Comparison of ENCODE assay signal across 1 cellular context in the genomic region with DNA sequence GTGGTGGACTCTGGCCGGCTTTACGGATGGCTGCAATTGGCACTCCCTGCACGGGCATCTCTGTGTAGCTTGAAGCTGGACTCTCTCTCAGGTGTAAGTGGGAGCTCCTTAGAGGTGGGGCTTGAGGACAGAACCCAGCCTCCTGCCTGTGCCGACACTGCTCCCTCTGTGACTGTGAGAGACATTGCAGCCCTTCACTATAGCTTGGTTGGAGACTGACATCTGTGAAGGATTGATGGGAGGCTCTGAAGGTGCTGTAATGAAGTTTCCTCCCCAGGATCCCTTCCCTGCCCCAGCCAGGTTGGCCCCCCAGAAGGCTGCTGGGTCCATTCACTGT.
TF ChIP-seq lines count a peak whose summit lies in the region.

No MANE protein-coding gene starts in this region.

TF ChIP-seq in GM23338, 12 proteins besides CTCF, POLR2A, EP300 and RAD21 (continued from another document):
- TF ChIP-seq, protein P1, sequence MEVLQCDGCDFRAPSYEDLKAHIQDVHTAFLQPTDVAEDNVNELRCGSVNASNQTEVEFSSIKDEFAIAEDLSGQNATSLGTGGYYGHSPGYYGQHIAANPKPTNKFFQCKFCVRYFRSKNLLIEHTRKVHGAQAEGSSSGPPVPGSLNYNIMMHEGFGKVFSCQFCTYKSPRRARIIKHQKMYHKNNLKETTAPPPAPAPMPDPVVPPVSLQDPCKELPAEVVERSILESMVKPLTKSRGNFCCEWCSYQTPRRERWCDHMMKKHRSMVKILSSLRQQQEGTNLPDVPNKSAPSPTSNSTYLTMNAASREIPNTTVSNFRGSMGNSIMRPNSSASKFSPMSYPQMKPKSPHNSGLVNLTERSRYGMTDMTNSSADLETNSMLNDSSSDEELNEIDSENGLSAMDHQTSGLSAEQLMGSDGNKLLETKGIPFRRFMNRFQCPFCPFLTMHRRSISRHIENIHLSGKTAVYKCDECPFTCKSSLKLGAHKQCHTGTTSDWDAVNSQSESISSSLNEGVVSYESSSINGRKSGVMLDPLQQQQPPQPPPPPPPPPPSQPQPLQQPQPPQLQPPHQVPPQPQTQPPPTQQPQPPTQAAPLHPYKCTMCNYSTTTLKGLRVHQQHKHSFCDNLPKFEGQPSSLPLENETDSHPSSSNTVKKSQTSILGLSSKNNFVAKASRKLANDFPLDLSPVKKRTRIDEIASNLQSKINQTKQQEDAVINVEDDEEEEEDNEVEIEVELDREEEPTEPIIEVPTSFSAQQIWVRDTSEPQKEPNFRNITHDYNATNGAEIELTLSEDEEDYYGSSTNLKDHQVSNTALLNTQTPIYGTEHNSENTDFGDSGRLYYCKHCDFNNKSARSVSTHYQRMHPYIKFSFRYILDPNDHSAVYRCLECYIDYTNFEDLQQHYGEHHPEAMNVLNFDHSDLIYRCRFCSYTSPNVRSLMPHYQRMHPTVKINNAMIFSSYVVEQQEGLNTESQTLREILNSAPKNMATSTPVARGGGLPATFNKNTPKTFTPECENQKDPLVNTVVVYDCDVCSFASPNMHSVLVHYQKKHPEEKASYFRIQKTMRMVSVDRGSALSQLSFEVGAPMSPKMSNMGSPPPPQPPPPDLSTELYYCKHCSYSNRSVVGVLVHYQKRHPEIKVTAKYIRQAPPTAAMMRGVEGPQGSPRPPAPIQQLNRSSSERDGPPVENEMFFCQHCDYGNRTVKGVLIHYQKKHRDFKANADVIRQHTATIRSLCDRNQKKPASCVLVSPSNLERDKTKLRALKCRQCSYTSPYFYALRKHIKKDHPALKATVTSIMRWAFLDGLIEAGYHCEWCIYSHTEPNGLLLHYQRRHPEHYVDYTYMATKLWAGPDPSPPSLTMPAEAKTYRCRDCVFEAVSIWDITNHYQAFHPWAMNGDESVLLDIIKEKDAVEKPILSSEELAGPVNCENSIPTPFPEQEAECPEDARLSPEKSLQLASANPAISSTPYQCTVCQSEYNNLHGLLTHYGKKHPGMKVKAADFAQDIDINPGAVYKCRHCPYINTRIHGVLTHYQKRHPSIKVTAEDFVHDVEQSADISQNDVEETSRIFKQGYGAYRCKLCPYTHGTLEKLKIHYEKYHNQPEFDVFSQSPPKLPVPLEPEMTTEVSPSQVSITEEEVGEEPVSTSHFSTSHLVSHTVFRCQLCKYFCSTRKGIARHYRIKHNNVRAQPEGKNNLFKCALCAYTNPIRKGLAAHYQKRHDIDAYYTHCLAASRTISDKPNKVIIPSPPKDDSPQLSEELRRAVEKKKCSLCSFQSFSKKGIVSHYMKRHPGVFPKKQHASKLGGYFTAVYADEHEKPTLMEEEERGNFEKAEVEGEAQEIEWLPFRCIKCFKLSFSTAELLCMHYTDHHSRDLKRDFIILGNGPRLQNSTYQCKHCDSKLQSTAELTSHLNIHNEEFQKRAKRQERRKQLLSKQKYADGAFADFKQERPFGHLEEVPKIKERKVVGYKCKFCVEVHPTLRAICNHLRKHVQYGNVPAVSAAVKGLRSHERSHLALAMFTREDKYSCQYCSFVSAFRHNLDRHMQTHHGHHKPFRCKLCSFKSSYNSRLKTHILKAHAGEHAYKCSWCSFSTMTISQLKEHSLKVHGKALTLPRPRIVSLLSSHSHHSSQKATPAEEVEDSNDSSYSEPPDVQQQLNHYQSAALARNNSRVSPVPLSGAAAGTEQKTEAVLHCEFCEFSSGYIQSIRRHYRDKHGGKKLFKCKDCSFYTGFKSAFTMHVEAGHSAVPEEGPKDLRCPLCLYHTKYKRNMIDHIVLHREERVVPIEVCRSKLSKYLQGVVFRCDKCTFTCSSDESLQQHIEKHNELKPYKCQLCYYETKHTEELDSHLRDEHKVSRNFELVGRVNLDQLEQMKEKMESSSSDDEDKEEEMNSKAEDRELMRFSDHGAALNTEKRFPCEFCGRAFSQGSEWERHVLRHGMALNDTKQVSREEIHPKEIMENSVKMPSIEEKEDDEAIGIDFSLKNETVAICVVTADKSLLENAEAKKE (CRISPR knock-in tag; IDR thresholded peaks at IDR 0.05): no peak
- TF ChIP-seq NANOG (IDR thresholded peaks at IDR 0.05; ENCODE audit: borderline replicate concordance) (no peak), ETS1 (IDR thresholded peaks at IDR 0.05) (no peak)
